Comparison of ENCODE assay signal across 1 cellular context in genomic region chr19:57813919-57814504, GRCh38.
A peak's percentile ranks its signal among the peaks of the same experiment; 100 is the strongest.
TF ChIP-seq lines count a peak whose summit lies in the region.

No MANE protein-coding gene starts in this region.

TF ChIP-seq in HepG2, 621 proteins besides CTCF, POLR2A, EP300 and RAD21 (continues in another document):
- TF ChIP-seq ZNF75D (CRISPR knock-in tag; IDR thresholded peaks at IDR 0.05; ENCODE audit: borderline replicate concordance) (no peak), SKI (IDR thresholded peaks at IDR 0.05; ENCODE audit: partially characterized antibody) (no peak), SMAD3 (CRISPR knock-in tag; IDR thresholded peaks at IDR 0.05) (no peak), RFX5 (IDR thresholded peaks at IDR 0.05; ENCODE audit: low read depth, low read length) (no peak), RAD51 (IDR thresholded peaks at IDR 0.05; ENCODE audit: borderline replicate concordance) (no peak), PRMT3 (CRISPR knock-in tag; IDR thresholded peaks at IDR 0.05; ENCODE audit: borderline replicate concordance, low read depth) (no peak), ZFP41 (CRISPR knock-in tag; IDR thresholded peaks at IDR 0.05; ENCODE audit: borderline replicate concordance) (no peak), FOXO4 (CRISPR knock-in tag; conservative IDR thresholded peaks at IDR 0.05) (0 out of 2 replicates have a peak, but pooled peaks have one; percentile 51), ZNF530 (CRISPR knock-in tag; IDR thresholded peaks at IDR 0.05; ENCODE audit: low read depth) (no peak), ZZZ3 (CRISPR knock-in tag; IDR thresholded peaks at IDR 0.05; ENCODE audit: borderline replicate concordance) (0 out of 2 replicates have a peak, but pooled peaks have one; percentile 0), CCDC6 (CRISPR knock-in tag; IDR thresholded peaks at IDR 0.05) (no peak), ZNF749 (CRISPR knock-in tag; IDR thresholded peaks at IDR 0.05; ENCODE audit: borderline replicate concordance) (no peak), PITX1 (CRISPR knock-in tag; IDR thresholded peaks at IDR 0.05) (no peak), ZFP91 (CRISPR knock-in tag; IDR thresholded peaks at IDR 0.05; ENCODE audit: borderline replicate concordance) (no peak), ETV6 (CRISPR knock-in tag; conservative IDR thresholded peaks at IDR 0.05) (no peak), ZNF777 (CRISPR knock-in tag; IDR thresholded peaks at IDR 0.05) (0 out of 2 replicates have a peak, but pooled peaks have one; percentile 15), ZNF543 (CRISPR knock-in tag; IDR thresholded peaks at IDR 0.05) (no peak), HNF4A (CRISPR knock-in tag; IDR thresholded peaks at IDR 0.05) (peak; percentile 45; the same call in 1 of the 2 replicates), HMGXB4 (CRISPR knock-in tag; IDR thresholded peaks at IDR 0.05; ENCODE audit: borderline replicate concordance in 1 of 2, low read depth in 1 of 2) (no peak; a peak in 1 of 4 replicates), KDM1A (CRISPR knock-in tag; IDR thresholded peaks at IDR 0.05) (no peak), FOXC1 (CRISPR knock-in tag; IDR thresholded peaks at IDR 0.05; ENCODE audit: borderline replicate concordance) (no peak), ZBTB20 (CRISPR knock-in tag; IDR thresholded peaks at IDR 0.05; ENCODE audit: borderline replicate concordance, low read depth) (no peak), ZNF569 (CRISPR knock-in tag; IDR thresholded peaks at IDR 0.05; ENCODE audit: borderline replicate concordance) (no peak), FOXK2 (IDR thresholded peaks at IDR 0.05) (no peak), MYNN (CRISPR knock-in tag; IDR thresholded peaks at IDR 0.05; ENCODE audit: low read depth) (no peak), ZNF790 (CRISPR knock-in tag; IDR thresholded peaks at IDR 0.05; ENCODE audit: borderline replicate concordance) (no peak)
- TF ChIP-seq, protein P1, sequence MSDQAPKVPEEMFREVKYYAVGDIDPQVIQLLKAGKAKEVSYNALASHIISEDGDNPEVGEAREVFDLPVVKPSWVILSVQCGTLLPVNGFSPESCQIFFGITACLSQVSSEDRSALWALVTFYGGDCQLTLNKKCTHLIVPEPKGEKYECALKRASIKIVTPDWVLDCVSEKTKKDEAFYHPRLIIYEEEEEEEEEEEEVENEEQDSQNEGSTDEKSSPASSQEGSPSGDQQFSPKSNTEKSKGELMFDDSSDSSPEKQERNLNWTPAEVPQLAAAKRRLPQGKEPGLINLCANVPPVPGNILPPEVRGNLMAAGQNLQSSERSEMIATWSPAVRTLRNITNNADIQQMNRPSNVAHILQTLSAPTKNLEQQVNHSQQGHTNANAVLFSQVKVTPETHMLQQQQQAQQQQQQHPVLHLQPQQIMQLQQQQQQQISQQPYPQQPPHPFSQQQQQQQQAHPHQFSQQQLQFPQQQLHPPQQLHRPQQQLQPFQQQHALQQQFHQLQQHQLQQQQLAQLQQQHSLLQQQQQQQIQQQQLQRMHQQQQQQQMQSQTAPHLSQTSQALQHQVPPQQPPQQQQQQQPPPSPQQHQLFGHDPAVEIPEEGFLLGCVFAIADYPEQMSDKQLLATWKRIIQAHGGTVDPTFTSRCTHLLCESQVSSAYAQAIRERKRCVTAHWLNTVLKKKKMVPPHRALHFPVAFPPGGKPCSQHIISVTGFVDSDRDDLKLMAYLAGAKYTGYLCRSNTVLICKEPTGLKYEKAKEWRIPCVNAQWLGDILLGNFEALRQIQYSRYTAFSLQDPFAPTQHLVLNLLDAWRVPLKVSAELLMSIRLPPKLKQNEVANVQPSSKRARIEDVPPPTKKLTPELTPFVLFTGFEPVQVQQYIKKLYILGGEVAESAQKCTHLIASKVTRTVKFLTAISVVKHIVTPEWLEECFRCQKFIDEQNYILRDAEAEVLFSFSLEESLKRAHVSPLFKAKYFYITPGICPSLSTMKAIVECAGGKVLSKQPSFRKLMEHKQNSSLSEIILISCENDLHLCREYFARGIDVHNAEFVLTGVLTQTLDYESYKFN (CRISPR knock-in tag; conservative IDR thresholded peaks at IDR 0.05), result peak; percentile 4; the same call in 1 of the 2 replicates
- TF ChIP-seq, protein P2, sequence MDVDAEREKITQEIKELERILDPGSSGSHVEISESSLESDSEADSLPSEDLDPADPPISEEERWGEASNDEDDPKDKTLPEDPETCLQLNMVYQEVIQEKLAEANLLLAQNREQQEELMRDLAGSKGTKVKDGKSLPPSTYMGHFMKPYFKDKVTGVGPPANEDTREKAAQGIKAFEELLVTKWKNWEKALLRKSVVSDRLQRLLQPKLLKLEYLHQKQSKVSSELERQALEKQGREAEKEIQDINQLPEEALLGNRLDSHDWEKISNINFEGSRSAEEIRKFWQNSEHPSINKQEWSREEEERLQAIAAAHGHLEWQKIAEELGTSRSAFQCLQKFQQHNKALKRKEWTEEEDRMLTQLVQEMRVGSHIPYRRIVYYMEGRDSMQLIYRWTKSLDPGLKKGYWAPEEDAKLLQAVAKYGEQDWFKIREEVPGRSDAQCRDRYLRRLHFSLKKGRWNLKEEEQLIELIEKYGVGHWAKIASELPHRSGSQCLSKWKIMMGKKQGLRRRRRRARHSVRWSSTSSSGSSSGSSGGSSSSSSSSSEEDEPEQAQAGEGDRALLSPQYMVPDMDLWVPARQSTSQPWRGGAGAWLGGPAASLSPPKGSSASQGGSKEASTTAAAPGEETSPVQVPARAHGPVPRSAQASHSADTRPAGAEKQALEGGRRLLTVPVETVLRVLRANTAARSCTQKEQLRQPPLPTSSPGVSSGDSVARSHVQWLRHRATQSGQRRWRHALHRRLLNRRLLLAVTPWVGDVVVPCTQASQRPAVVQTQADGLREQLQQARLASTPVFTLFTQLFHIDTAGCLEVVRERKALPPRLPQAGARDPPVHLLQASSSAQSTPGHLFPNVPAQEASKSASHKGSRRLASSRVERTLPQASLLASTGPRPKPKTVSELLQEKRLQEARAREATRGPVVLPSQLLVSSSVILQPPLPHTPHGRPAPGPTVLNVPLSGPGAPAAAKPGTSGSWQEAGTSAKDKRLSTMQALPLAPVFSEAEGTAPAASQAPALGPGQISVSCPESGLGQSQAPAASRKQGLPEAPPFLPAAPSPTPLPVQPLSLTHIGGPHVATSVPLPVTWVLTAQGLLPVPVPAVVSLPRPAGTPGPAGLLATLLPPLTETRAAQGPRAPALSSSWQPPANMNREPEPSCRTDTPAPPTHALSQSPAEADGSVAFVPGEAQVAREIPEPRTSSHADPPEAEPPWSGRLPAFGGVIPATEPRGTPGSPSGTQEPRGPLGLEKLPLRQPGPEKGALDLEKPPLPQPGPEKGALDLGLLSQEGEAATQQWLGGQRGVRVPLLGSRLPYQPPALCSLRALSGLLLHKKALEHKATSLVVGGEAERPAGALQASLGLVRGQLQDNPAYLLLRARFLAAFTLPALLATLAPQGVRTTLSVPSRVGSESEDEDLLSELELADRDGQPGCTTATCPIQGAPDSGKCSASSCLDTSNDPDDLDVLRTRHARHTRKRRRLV (CRISPR knock-in tag; IDR thresholded peaks at IDR 0.05), result no peak
- TF ChIP-seq, protein P3, sequence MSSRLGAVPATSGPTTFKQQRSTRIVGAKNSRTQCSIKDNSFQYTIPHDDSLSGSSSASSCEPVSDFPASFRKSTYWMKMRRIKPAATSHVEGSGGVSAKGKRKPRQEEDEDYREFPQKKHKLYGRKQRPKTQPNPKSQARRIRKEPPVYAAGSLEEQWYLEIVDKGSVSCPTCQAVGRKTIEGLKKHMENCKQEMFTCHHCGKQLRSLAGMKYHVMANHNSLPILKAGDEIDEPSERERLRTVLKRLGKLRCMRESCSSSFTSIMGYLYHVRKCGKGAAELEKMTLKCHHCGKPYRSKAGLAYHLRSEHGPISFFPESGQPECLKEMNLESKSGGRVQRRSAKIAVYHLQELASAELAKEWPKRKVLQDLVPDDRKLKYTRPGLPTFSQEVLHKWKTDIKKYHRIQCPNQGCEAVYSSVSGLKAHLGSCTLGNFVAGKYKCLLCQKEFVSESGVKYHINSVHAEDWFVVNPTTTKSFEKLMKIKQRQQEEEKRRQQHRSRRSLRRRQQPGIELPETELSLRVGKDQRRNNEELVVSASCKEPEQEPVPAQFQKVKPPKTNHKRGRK (CRISPR knock-in tag; IDR thresholded peaks at IDR 0.05), result no peak
- TF ChIP-seq, protein P4, sequence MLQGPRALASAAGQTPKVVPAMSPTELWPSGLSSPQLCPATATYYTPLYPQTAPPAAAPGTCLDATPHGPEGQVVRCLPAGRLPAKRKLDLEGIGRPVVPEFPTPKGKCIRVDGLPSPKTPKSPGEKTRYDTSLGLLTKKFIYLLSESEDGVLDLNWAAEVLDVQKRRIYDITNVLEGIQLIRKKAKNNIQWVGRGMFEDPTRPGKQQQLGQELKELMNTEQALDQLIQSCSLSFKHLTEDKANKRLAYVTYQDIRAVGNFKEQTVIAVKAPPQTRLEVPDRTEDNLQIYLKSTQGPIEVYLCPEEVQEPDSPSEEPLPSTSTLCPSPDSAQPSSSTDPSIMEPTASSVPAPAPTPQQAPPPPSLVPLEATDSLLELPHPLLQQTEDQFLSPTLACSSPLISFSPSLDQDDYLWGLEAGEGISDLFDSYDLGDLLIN (CRISPR knock-in tag; IDR thresholded peaks at IDR 0.05; ENCODE audit: borderline replicate concordance), result no peak
- TF ChIP-seq, protein P5, sequence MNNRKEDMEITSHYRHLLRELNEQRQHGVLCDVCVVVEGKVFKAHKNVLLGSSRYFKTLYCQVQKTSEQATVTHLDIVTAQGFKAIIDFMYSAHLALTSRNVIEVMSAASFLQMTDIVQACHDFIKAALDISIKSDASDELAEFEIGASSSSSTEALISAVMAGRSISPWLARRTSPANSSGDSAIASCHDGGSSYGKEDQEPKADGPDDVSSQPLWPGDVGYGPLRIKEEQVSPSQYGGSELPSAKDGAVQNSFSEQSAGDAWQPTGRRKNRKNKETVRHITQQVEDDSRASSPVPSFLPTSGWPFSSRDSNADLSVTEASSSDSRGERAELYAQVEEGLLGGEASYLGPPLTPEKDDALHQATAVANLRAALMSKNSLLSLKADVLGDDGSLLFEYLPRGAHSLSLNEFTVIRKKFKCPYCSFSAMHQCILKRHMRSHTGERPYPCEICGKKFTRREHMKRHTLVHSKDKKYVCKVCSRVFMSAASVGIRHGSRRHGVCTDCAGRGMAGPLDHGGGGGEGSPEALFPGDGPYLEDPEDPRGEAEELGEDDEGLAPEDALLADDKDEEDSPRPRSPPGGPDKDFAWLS (CRISPR knock-in tag; IDR thresholded peaks at IDR 0.05; ENCODE audit: borderline replicate concordance), result peak; percentile 52; the same call in 1 of the 2 replicates
- TF ChIP-seq, protein P6, sequence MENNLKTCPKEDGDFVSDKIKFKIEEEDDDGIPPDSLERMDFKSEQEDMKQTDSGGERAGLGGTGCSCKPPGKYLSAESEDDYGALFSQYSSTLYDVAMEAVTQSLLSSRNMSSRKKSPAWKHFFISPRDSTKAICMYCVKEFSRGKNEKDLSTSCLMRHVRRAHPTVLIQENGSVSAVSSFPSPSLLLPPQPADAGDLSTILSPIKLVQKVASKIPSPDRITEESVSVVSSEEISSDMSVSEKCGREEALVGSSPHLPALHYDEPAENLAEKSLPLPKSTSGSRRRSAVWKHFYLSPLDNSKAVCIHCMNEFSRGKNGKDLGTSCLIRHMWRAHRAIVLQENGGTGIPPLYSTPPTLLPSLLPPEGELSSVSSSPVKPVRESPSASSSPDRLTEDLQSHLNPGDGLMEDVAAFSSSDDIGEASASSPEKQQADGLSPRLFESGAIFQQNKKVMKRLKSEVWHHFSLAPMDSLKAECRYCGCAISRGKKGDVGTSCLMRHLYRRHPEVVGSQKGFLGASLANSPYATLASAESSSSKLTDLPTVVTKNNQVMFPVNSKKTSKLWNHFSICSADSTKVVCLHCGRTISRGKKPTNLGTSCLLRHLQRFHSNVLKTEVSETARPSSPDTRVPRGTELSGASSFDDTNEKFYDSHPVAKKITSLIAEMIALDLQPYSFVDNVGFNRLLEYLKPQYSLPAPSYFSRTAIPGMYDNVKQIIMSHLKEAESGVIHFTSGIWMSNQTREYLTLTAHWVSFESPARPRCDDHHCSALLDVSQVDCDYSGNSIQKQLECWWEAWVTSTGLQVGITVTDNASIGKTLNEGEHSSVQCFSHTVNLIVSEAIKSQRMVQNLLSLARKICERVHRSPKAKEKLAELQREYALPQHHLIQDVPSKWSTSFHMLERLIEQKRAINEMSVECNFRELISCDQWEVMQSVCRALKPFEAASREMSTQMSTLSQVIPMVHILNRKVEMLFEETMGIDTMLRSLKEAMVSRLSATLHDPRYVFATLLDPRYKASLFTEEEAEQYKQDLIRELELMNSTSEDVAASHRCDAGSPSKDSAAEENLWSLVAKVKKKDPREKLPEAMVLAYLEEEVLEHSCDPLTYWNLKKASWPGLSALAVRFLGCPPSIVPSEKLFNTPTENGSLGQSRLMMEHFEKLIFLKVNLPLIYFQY (CRISPR knock-in tag; IDR thresholded peaks at IDR 0.05; ENCODE audit: borderline replicate concordance), result no peak
- TF ChIP-seq, protein P7, sequence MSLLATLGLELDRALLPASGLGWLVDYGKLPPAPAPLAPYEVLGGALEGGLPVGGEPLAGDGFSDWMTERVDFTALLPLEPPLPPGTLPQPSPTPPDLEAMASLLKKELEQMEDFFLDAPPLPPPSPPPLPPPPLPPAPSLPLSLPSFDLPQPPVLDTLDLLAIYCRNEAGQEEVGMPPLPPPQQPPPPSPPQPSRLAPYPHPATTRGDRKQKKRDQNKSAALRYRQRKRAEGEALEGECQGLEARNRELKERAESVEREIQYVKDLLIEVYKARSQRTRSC (CRISPR knock-in tag; IDR thresholded peaks at IDR 0.05; ENCODE audit: low read depth), result 0 out of 2 replicates have a peak, but pooled peaks have one; percentile 59
